1 cellular context compared by ENCODE assay signal in the genomic region with DNA sequence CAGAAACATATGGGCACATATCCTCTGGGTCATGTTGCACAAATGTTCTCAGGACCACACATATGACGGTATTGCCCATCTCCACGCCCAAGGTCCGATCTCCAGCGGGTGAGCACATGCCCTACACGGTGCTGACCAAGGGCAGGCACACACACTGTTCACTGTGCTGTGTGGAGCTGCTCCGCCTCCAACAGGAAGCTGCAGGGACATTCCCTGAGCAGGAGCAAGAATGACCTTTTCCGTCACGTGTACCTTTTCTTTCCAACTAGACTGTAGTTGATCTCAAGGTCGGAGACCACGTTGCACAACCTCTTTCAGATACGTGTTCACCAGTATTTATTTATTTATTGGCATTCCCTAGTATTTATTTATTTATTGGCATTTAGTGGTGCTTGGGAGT.
TF ChIP-seq lines count a peak whose summit lies in the region.

No MANE protein-coding gene starts in this region.

TF ChIP-seq in HepG2, 621 proteins besides CTCF, POLR2A, EP300 and RAD21 (continued from another document and continues in another):
- TF ChIP-seq, protein P1, sequence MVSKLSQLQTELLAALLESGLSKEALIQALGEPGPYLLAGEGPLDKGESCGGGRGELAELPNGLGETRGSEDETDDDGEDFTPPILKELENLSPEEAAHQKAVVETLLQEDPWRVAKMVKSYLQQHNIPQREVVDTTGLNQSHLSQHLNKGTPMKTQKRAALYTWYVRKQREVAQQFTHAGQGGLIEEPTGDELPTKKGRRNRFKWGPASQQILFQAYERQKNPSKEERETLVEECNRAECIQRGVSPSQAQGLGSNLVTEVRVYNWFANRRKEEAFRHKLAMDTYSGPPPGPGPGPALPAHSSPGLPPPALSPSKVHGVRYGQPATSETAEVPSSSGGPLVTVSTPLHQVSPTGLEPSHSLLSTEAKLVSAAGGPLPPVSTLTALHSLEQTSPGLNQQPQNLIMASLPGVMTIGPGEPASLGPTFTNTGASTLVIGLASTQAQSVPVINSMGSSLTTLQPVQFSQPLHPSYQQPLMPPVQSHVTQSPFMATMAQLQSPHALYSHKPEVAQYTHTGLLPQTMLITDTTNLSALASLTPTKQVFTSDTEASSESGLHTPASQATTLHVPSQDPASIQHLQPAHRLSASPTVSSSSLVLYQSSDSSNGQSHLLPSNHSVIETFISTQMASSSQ (IDR thresholded peaks at IDR 0.05; ENCODE audit: low read depth) = no peak
- TF ChIP-seq, protein P1 (CRISPR knock-in tag; IDR thresholded peaks at IDR 0.05; ENCODE audit: borderline replicate concordance) = peak; percentile 38; the same call in 1 of the 2 replicates
- no peak for TF ChIP-seq ZNF670 (CRISPR knock-in tag; IDR thresholded peaks at IDR 0.05; ENCODE audit: borderline replicate concordance)
- no peak for TF ChIP-seq SSRP1 (CRISPR knock-in tag; IDR thresholded peaks at IDR 0.05)
- TF ChIP-seq, protein P2, sequence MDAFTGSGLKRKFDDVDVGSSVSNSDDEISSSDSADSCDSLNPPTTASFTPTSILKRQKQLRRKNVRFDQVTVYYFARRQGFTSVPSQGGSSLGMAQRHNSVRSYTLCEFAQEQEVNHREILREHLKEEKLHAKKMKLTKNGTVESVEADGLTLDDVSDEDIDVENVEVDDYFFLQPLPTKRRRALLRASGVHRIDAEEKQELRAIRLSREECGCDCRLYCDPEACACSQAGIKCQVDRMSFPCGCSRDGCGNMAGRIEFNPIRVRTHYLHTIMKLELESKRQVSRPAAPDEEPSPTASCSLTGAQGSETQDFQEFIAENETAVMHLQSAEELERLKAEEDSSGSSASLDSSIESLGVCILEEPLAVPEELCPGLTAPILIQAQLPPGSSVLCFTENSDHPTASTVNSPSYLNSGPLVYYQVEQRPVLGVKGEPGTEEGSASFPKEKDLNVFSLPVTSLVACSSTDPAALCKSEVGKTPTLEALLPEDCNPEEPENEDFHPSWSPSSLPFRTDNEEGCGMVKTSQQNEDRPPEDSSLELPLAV (CRISPR knock-in tag; conservative IDR thresholded peaks at IDR 0.05; ENCODE audit: low read depth) = no peak
- TF ChIP-seq ZNF501 (CRISPR knock-in tag; IDR thresholded peaks at IDR 0.05) = 0 out of 2 replicates have a peak, but pooled peaks have one; percentile 42
- TF ChIP-seq ZNF562 (CRISPR knock-in tag; IDR thresholded peaks at IDR 0.05; ENCODE audit: borderline replicate concordance) = no peak
- TF ChIP-seq HMG20B (CRISPR knock-in tag; conservative IDR thresholded peaks at IDR 0.05) = 0 out of 2 replicates have a peak, but pooled peaks have one; percentile 37
- TF ChIP-seq, protein P3, sequence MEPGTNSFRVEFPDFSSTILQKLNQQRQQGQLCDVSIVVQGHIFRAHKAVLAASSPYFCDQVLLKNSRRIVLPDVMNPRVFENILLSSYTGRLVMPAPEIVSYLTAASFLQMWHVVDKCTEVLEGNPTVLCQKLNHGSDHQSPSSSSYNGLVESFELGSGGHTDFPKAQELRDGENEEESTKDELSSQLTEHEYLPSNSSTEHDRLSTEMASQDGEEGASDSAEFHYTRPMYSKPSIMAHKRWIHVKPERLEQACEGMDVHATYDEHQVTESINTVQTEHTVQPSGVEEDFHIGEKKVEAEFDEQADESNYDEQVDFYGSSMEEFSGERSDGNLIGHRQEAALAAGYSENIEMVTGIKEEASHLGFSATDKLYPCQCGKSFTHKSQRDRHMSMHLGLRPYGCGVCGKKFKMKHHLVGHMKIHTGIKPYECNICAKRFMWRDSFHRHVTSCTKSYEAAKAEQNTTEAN (CRISPR knock-in tag; conservative IDR thresholded peaks at IDR 0.05) = 0 out of 2 replicates have a peak, but pooled peaks have one; percentile 40
- TF ChIP-seq CCAR2 (optimal IDR thresholded peaks at IDR 0.05; ENCODE audit: low read depth, low read length) = no peak
- no peak for TF ChIP-seq ZNF10 (CRISPR knock-in tag; IDR thresholded peaks at IDR 0.05; ENCODE audit: borderline replicate concordance, low read depth)
- TF ChIP-seq SOX6 (IDR thresholded peaks at IDR 0.05) = no peak
- peak; percentile 91 for TF ChIP-seq SOX6 (CRISPR knock-in tag; IDR thresholded peaks at IDR 0.05)
- no peak for TF ChIP-seq MIXL1 (CRISPR knock-in tag; IDR thresholded peaks at IDR 0.05)
- TF ChIP-seq, protein P4, sequence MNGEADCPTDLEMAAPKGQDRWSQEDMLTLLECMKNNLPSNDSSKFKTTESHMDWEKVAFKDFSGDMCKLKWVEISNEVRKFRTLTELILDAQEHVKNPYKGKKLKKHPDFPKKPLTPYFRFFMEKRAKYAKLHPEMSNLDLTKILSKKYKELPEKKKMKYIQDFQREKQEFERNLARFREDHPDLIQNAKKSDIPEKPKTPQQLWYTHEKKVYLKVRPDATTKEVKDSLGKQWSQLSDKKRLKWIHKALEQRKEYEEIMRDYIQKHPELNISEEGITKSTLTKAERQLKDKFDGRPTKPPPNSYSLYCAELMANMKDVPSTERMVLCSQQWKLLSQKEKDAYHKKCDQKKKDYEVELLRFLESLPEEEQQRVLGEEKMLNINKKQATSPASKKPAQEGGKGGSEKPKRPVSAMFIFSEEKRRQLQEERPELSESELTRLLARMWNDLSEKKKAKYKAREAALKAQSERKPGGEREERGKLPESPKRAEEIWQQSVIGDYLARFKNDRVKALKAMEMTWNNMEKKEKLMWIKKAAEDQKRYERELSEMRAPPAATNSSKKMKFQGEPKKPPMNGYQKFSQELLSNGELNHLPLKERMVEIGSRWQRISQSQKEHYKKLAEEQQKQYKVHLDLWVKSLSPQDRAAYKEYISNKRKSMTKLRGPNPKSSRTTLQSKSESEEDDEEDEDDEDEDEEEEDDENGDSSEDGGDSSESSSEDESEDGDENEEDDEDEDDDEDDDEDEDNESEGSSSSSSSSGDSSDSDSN (CRISPR knock-in tag; IDR thresholded peaks at IDR 0.05) = peak; percentile 47; the same call in 1 of the 2 replicates
- TF ChIP-seq, protein P5, sequence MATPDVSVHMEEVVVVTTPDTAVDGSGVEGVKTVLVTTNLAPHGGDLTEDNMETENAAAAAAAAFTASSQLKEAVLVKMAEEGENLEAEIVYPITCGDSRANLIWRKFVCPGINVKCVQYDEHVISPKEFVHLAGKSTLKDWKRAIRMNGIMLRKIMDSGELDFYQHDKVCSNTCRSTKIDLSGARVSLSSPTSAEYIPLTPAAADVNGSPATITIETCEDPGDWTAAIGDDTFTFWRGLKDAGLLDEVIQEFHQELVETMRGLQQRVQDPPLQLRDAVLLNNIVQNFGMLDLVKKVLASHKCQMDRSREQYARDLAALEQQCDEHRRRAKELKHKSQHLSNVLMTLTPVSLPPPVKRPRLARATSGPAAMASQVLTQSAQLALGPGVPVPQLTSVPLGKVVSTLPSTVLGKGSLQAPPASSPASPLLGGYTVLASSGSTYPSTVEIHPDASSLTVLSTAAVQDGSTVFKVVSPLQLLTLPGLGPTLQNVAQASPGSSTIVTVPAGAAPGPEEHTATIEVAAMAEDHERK (CRISPR knock-in tag; IDR thresholded peaks at IDR 0.05; ENCODE audit: low read depth) = no peak
- TF ChIP-seq ZNF33A (CRISPR knock-in tag; IDR thresholded peaks at IDR 0.05; ENCODE audit: borderline replicate concordance) = no peak
- TF ChIP-seq ZC3H4 (CRISPR knock-in tag; IDR thresholded peaks at IDR 0.05; ENCODE audit: borderline replicate concordance) = no peak
- TF ChIP-seq HOXA7 (CRISPR knock-in tag; IDR thresholded peaks at IDR 0.05) = no peak
- TF ChIP-seq ONECUT2 (CRISPR knock-in tag; IDR thresholded peaks at IDR 0.05) = no peak
- TF ChIP-seq ZMYM2 (CRISPR knock-in tag; IDR thresholded peaks at IDR 0.05) = peak; percentile 70; the same call in 1 of the 2 replicates
- TF ChIP-seq DR1 (CRISPR knock-in tag; IDR thresholded peaks at IDR 0.05) = no peak
- TF ChIP-seq ZNF747 (CRISPR knock-in tag; IDR thresholded peaks at IDR 0.05; ENCODE audit: borderline replicate concordance) = no peak
- TF ChIP-seq RELA (CRISPR knock-in tag; IDR thresholded peaks at IDR 0.05) = no peak
- TF ChIP-seq, protein P6, sequence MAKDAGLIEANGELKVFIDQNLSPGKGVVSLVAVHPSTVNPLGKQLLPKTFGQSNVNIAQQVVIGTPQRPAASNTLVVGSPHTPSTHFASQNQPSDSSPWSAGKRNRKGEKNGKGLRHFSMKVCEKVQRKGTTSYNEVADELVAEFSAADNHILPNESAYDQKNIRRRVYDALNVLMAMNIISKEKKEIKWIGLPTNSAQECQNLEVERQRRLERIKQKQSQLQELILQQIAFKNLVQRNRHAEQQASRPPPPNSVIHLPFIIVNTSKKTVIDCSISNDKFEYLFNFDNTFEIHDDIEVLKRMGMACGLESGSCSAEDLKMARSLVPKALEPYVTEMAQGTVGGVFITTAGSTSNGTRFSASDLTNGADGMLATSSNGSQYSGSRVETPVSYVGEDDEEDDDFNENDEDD (CRISPR knock-in tag; IDR thresholded peaks at IDR 0.05; ENCODE audit: borderline replicate concordance) = peak; percentile 68; the same call in 1 of the 2 replicates
- TF ChIP-seq, protein P7, sequence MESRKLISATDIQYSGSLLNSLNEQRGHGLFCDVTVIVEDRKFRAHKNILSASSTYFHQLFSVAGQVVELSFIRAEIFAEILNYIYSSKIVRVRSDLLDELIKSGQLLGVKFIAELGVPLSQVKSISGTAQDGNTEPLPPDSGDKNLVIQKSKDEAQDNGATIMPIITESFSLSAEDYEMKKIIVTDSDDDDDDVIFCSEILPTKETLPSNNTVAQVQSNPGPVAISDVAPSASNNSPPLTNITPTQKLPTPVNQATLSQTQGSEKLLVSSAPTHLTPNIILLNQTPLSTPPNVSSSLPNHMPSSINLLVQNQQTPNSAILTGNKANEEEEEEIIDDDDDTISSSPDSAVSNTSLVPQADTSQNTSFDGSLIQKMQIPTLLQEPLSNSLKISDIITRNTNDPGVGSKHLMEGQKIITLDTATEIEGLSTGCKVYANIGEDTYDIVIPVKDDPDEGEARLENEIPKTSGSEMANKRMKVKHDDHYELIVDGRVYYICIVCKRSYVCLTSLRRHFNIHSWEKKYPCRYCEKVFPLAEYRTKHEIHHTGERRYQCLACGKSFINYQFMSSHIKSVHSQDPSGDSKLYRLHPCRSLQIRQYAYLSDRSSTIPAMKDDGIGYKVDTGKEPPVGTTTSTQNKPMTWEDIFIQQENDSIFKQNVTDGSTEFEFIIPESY (CRISPR knock-in tag; IDR thresholded peaks at IDR 0.05) = 0 out of 2 replicates have a peak, but pooled peaks have one; percentile 35
- TF ChIP-seq NFKB2 (CRISPR knock-in tag; IDR thresholded peaks at IDR 0.05; ENCODE audit: borderline replicate concordance) = peak; percentile 46; the same call in 1 of the 2 replicates
- no peak for TF ChIP-seq ZFP41 (CRISPR knock-in tag; IDR thresholded peaks at IDR 0.05; ENCODE audit: borderline replicate concordance)
- TF ChIP-seq GABPB1 (CRISPR knock-in tag; IDR thresholded peaks at IDR 0.05) = peak; percentile 82
- TF ChIP-seq ZNF546 (CRISPR knock-in tag; conservative IDR thresholded peaks at IDR 0.05) = no peak
- TF ChIP-seq ELF1 (CRISPR knock-in tag; IDR thresholded peaks at IDR 0.05) = peak; percentile 60
- TF ChIP-seq CHCHD3 (CRISPR knock-in tag; IDR thresholded peaks at IDR 0.05) = no peak
- TF ChIP-seq ZNF782 (CRISPR knock-in tag; IDR thresholded peaks at IDR 0.05; ENCODE audit: borderline replicate concordance) = no peak
- no peak for TF ChIP-seq ZFP36L1 (CRISPR knock-in tag; IDR thresholded peaks at IDR 0.05)
- TF ChIP-seq, protein P8, sequence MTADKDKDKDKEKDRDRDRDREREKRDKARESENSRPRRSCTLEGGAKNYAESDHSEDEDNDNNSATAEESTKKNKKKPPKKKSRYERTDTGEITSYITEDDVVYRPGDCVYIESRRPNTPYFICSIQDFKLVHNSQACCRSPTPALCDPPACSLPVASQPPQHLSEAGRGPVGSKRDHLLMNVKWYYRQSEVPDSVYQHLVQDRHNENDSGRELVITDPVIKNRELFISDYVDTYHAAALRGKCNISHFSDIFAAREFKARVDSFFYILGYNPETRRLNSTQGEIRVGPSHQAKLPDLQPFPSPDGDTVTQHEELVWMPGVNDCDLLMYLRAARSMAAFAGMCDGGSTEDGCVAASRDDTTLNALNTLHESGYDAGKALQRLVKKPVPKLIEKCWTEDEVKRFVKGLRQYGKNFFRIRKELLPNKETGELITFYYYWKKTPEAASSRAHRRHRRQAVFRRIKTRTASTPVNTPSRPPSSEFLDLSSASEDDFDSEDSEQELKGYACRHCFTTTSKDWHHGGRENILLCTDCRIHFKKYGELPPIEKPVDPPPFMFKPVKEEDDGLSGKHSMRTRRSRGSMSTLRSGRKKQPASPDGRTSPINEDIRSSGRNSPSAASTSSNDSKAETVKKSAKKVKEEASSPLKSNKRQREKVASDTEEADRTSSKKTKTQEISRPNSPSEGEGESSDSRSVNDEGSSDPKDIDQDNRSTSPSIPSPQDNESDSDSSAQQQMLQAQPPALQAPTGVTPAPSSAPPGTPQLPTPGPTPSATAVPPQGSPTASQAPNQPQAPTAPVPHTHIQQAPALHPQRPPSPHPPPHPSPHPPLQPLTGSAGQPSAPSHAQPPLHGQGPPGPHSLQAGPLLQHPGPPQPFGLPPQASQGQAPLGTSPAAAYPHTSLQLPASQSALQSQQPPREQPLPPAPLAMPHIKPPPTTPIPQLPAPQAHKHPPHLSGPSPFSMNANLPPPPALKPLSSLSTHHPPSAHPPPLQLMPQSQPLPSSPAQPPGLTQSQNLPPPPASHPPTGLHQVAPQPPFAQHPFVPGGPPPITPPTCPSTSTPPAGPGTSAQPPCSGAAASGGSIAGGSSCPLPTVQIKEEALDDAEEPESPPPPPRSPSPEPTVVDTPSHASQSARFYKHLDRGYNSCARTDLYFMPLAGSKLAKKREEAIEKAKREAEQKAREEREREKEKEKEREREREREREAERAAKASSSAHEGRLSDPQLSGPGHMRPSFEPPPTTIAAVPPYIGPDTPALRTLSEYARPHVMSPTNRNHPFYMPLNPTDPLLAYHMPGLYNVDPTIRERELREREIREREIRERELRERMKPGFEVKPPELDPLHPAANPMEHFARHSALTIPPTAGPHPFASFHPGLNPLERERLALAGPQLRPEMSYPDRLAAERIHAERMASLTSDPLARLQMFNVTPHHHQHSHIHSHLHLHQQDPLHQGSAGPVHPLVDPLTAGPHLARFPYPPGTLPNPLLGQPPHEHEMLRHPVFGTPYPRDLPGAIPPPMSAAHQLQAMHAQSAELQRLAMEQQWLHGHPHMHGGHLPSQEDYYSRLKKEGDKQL (CRISPR knock-in tag; IDR thresholded peaks at IDR 0.05; ENCODE audit: low read depth) = no peak
- no peak for TF ChIP-seq HES4 (CRISPR knock-in tag; IDR thresholded peaks at IDR 0.05; ENCODE audit: borderline replicate concordance)
